ENCODE assay signal across 16 cellular contexts in the genomic region with DNA sequence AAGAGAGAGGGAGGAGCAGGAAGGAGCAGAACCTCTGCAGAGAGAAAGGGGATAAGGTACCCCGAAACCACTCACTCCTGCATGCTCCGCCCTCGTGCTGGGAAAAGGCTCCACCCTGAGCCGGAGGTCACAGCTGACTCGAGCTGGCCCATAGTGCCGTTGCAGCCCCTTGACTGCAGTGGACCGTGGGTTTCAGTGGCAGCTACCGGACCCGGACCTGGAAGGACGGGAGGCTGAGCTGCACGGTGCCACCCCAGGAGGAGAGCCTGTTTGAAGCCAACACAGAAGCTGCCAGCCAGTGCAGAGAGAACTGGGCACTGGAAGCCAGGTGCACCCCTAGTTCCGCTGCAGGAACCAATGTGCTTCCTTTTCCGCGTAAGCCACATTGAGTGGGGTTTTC.
A peak's percentile ranks its signal among the peaks of the same experiment; 100 is the strongest.
DNase-seq lines count a peak whose midpoint lies in the region; ATAC-seq, FAIRE-seq and TF ChIP-seq lines count a peak whose summit lies in the region.
"Had no signal": no experiment of that assay in that cellular context is flagged by ENCODE, and none has a peak within 500 bp of the region (broad histone marks: within the 10 kb centered on the region; RNA-seq: fewer than 3 reads in every experiment).

No MANE protein-coding gene starts in this region.

- in situ Hi-C loops in K562 (cut with MboI) = no loop called here

- POLR2A ChIA-PET in K562 (lab: Yijun Ruan, JAX) = interaction anchor here (0.7 to 1.2 kb wide), 2 partner anchors 23 to 27 kb away, joined by 3 to 4 read pairs; no protein-coding TSS in a partner anchor

- H2AFZ ChIP-seq in H9 (ENCODE audit: low read length) (no peak overlapping the region), K562 (ENCODE audit: low read depth, low read length) (no peak overlapping the region)

- H4K5ac ChIP-seq in H9 (ENCODE audit: insufficient read length, low read depth, low read length) = no peak overlapping the region

- no peak for DNase-seq in H9
- DNase-seq in K562 (ENCODE audit: extremely low read depth in 1 of 4, low spot score in 3 of 4) = no peak
- DNase-seq in spleen = peak; percentile 34
- DNase-seq in suprapubic skin (ENCODE audit: low spot score in 2 of 2) = no peak
- no peak for DNase-seq in DMS 273 treated with DMSO at 0.1 percent for 48 hours (lab: John Stamatoyannopoulos, UW)
- no peak for DNase-seq in GF-D8 (lab: John Stamatoyannopoulos, UW)
- DNase-seq: Caco-2; CD4-positive, alpha-beta T cell; DMS153; DMS79; GDM1; HCEC 1CT had no signal

- 0 out of 2 replicates have a peak overlapping the region, but pooled peaks have one; percentile 4 for H3K14ac ChIP-seq in H9 (ENCODE audit: insufficient read depth, low read length)

- H3K27ac Mint-ChIP-seq in H9 = no peak overlapping the region
- H3K27ac Mint-ChIP-seq: B cell; CD4-positive, alpha-beta T cell had no signal

- H3K9me3 Mint-ChIP-seq in H9 = no peaks in the 10 kb centered on the region; a peak in 1 of 5 replicates
- H3K9me3 Mint-ChIP-seq: CD4-positive, alpha-beta T cell had no signal

- intact Hi-C loops in K562 (cut with micrococcal nuclease) (no loop called here), spleen (cut with DNase I; ENCODE audit: low total_unique reads) (no loop called here)

- 0 out of 22 replicates have a peak, but pooled peaks cover 0 to 7% (median 0%) of the 10 kb centered on the region in 11 experiments for H4K20me1 ChIP-seq in BLaER1 treated with 17β-estradiol and CSF1 and Interleukin-3, amounts not matched to agents 10 nM and 100 nM
- H4K20me1 ChIP-seq in H9 (ENCODE audit: control insufficient read depth, insufficient read depth, insufficient read length) = no peaks in the 10 kb centered on the region
- H4K20me1 ChIP-seq in K562 (replicated peaks; ENCODE audit: control insufficient read depth, insufficient read depth, low read length) = peaks cover 7% of the 10 kb centered on the region

- TF ChIP-seq POLR2A in K562 (conservative IDR thresholded peaks at IDR 0.05) = no peak
- TF ChIP-seq POLR2A in spleen (IDR thresholded peaks at IDR 0.05) = no peak
- TF ChIP-seq POLR2A in suprapubic skin (IDR thresholded peaks at IDR 0.05) = no peak

- no peaks in the 10 kb centered on the region for H3K9me1 ChIP-seq in K562 (ENCODE audit: control insufficient read depth, insufficient read depth, low read length)

- H3K4ac ChIP-seq in H9 (ENCODE audit: low read depth, low read length) = no peak overlapping the region

- no peak overlapping the region for H2BK120ac ChIP-seq in H9 (ENCODE audit: low read depth, low read length, poor library complexity, severe bottlenecking)

- ATAC-seq in K562 = no peak

- no peaks in the 10 kb centered on the region for H3K23me2 ChIP-seq in H9 (ENCODE audit: insufficient read length, low read depth, low read length, poor library complexity, severe bottlenecking)

- no peak overlapping the region for H3K27ac ChIP-seq in BLaER1 treated with 17β-estradiol and CSF1 and Interleukin-3, amounts not matched to agents 10 nM and 100 nM
- H3K27ac ChIP-seq in H9 (ENCODE audit: insufficient read length, low read depth, low read length) = no peak overlapping the region
- no peak overlapping the region for H3K27ac ChIP-seq in K562 (ENCODE audit: extremely low read depth, low read depth, low read length)
- H3K27ac ChIP-seq in spleen = no peak overlapping the region
- no peak overlapping the region for H3K27ac ChIP-seq in suprapubic skin

- no peak for TF ChIP-seq CTCF in H9 (conservative IDR thresholded peaks at IDR 0.05)
- TF ChIP-seq CTCF in K562 (IDR thresholded peaks at IDR 0.05 in 2 of 3, conservative IDR thresholded peaks at IDR 0.05 in 1 of 3; ENCODE audit: insufficient read depth in 2 of 3, low read depth in 1 of 3, low read length in 3 of 3) = no peak
- no peak for TF ChIP-seq CTCF in spleen (IDR thresholded peaks at IDR 0.05 in 8 of 11, conservative IDR thresholded peaks at IDR 0.05 in 3 of 11)
- TF ChIP-seq CTCF in suprapubic skin (IDR thresholded peaks at IDR 0.05) = no peak

- no peak overlapping the region for H2BK15ac ChIP-seq in H9 (ENCODE audit: low read depth, low read length)

- no peak overlapping the region for H2BK20ac ChIP-seq in H9 (ENCODE audit: low read depth, low read length, poor library complexity, severe bottlenecking)

- H3K18ac ChIP-seq in H9 (ENCODE audit: insufficient read length, low read depth, low read length) = no peak overlapping the region

- no peak overlapping the region for H2AK5ac ChIP-seq in H9 (ENCODE audit: insufficient read length, low read length)

- no peaks in the 10 kb centered on the region for H3K79me1 ChIP-seq in H9 (ENCODE audit: insufficient read depth, low read depth, low read length, poor library complexity, severe bottlenecking)

- no peaks in the 10 kb centered on the region for H3K27me3 ChIP-seq in BLaER1 treated with 17β-estradiol and CSF1 and Interleukin-3, amounts not matched to agents 10 nM and 100 nM
- H3K27me3 ChIP-seq in H9 (ENCODE audit: insufficient read depth, low read length) (no peaks in the 10 kb centered on the region), K562 (ENCODE audit: control insufficient read depth in 2 of 2, insufficient read depth in 2 of 2, low read length in 2 of 2) (peaks cover 32 to 83% of the 10 kb centered on the region in 2 experiments), spleen (replicated peaks in 1 of 7) (peaks cover 0 to 63% (median 11%) of the 10 kb centered on the region in 7 donors), suprapubic skin (peaks cover 71% of the 10 kb centered on the region)

- no peak overlapping the region for H3K9ac ChIP-seq in BLaER1 treated with 17β-estradiol and CSF1 and Interleukin-3, amounts not matched to agents 10 nM and 100 nM
- no peak overlapping the region for H3K9ac ChIP-seq in H9 (ENCODE audit: extremely low read depth, insufficient read length, low read length)
- H3K9ac ChIP-seq in K562 (ENCODE audit: insufficient read depth in 1 of 2, low read depth in 2 of 2, low read length in 2 of 2) = peak overlapping the region in 1 of 2 experiments; percentile 26; a peak in 1 of 4 replicates

- H3K27me3 Mint-ChIP-seq in H9 (ENCODE audit: low read depth) = no peaks in the 10 kb centered on the region

- no CpG with 5 or more reads among the region's 14 CpGs for WGBS in H9 (ENCODE audit: extremely low coverage, insufficient read length, low lambda C conversion rate)
- WGBS in K562 (ENCODE audit: insufficient coverage, low coverage, missing lambda C conversion rate) = 6% methylated on average over 14 of the region's 14 CpGs
- WGBS in spleen, 5 donors = 32 to 50% (median 35%) methylated on average over 10 to 14 of the region's 14 CpGs
- 35% methylated on average over 7 of the region's 14 CpGs for WGBS in suprapubic skin

- H3K9me3 ChIP-seq in BLaER1 treated with 17β-estradiol and CSF1 and Interleukin-3, amounts not matched to agents 10 nM and 100 nM (replicated peaks in 1 of 11) = no peaks in the 10 kb centered on the region
- no peaks in the 10 kb centered on the region for H3K9me3 ChIP-seq in H9 (ENCODE audit: control insufficient read depth, low read depth, low read length)
- no peaks in the 10 kb centered on the region for H3K9me3 ChIP-seq in K562 (replicated peaks; ENCODE audit: control insufficient read depth, insufficient read depth, low read depth, low read length)
- H3K9me3 ChIP-seq in spleen = no peaks in the 10 kb centered on the region
- H3K9me3 ChIP-seq in suprapubic skin = no peaks in the 10 kb centered on the region
- H3K9me3 ChIP-seq: Caco-2 had no signal

- no TSS peak for BruUV-seq in K562 (replicated peaks; lab: Mats Ljungman, UMichigan)

- no peak for FAIRE-seq in K562 (lab: Jason Lieb, UNC)
- FAIRE-seq: D721Med, H1 had no signal

- TF ChIP-seq EP300 in K562 (IDR thresholded peaks at IDR 0.05; ENCODE audit: low read length) = no peak
- no peak for TF ChIP-seq EP300 in suprapubic skin (IDR thresholded peaks at IDR 0.05)

- H3T11ph ChIP-seq in H9 (ENCODE audit: low read length) = no peak overlapping the region

- no peak for TF ChIP-seq RAD21 in K562 (CRISPR knock-in tag; conservative IDR thresholded peaks at IDR 0.05 in 1 of 2, IDR thresholded peaks at IDR 0.05 in 1 of 2)

- H2BK5ac ChIP-seq in H9 (ENCODE audit: insufficient read length, low read length) = no peak overlapping the region

- H3K23ac ChIP-seq in H9 (ENCODE audit: insufficient read length, low read depth, low read length) = no peak overlapping the region

- H3K79me2 ChIP-seq in H9 (ENCODE audit: insufficient read depth, low read length) = no peaks in the 10 kb centered on the region
- H3K79me2 ChIP-seq in K562 (ENCODE audit: control insufficient read depth, insufficient read depth, low read length) = no peaks in the 10 kb centered on the region

- no peak overlapping the region for H3K56ac ChIP-seq in H9 (ENCODE audit: insufficient read length, low read depth, low read length)

- CTCF ChIA-PET in K562 (lab: Yijun Ruan, JAX; ENCODE audit: low intra/inter-chr PET ratio) = no interaction called here

- peaks cover 6 to 39% (median 19%) of the 10 kb centered on the region in 10 experiments; a peak in 16 of 20 replicates for H3K4me1 ChIP-seq in BLaER1 treated with 17β-estradiol and CSF1 and Interleukin-3, amounts not matched to agents 10 nM and 100 nM
- H3K4me1 ChIP-seq in H9 (ENCODE audit: insufficient read depth, low read length) = no peaks in the 10 kb centered on the region
- H3K4me1 ChIP-seq in K562 (replicated peaks in 1 of 2; ENCODE audit: control insufficient read depth in 2 of 2, insufficient read depth in 2 of 2, low read length in 2 of 2) = peaks cover 0 to 6% of the 10 kb centered on the region in 2 experiments; a peak in 1 of 5 replicates
- H3K4me1 ChIP-seq in spleen = no peaks in the 10 kb centered on the region
- H3K4me1 ChIP-seq in suprapubic skin = no peaks in the 10 kb centered on the region
- H3K4me1 ChIP-seq: Caco-2 had no signal

- H3K4me2 ChIP-seq in BLaER1 treated with 17β-estradiol and CSF1 and Interleukin-3, amounts not matched to agents 10 nM and 100 nM = peak overlapping the region; percentile 21 to 80 (median 59); a peak in 21 of 22 replicates
- no peak overlapping the region for H3K4me2 ChIP-seq in H9 (ENCODE audit: insufficient read depth, insufficient read length, low read length)
- H3K4me2 ChIP-seq in K562 (ENCODE audit: insufficient read depth, low read length) = no peak overlapping the region

- peaks cover 19 to 26% of the 10 kb centered on the region in 2 experiments for H3K4me1 Mint-ChIP-seq in H9
- H3K4me1 Mint-ChIP-seq: B cell had no signal

- H3K36me3 Mint-ChIP-seq in H9 (ENCODE audit: insufficient read depth in 1 of 3, low read depth in 3 of 3) = no peaks in the 10 kb centered on the region

- no peak overlapping the region for H2BK12ac ChIP-seq in H9 (ENCODE audit: insufficient read length, low read depth, low read length)

- no peak overlapping the region for H3K4me3 ChIP-seq in BLaER1 treated with 17β-estradiol and CSF1 and Interleukin-3, amounts not matched to agents 10 nM and 100 nM
- H3K4me3 ChIP-seq in K562 = no peak overlapping the region
- no peak overlapping the region for H3K4me3 ChIP-seq in spleen
- H3K4me3 ChIP-seq in suprapubic skin = no peak overlapping the region

- no peaks in the 10 kb centered on the region for H3K36me3 ChIP-seq in BLaER1 treated with 17β-estradiol and CSF1 and Interleukin-3, amounts not matched to agents 10 nM and 100 nM
- H3K36me3 ChIP-seq in K562 (ENCODE audit: control insufficient read depth, insufficient read depth, low read length) (no peaks in the 10 kb centered on the region), spleen (no peaks in the 10 kb centered on the region), suprapubic skin (no peaks in the 10 kb centered on the region)

- no peak overlapping the region for H4K8ac ChIP-seq in H9 (replicated peaks; ENCODE audit: insufficient read length, low read depth, low read length)

- H4K91ac ChIP-seq in H9 (ENCODE audit: insufficient read length, low read depth, low read length) = no peak overlapping the region

- H3K4me3 Mint-ChIP-seq in H9 = no peak overlapping the region
- H3K4me3 Mint-ChIP-seq: B cell; CD4-positive, alpha-beta T cell had no signal

Comparison
In these comparisons a context has a peak if more than half of its experiments do, and no peak if none do; other contexts are left out.
1. H3K4me2 ChIP-seq: peak in BLaER1 treated with 17β-estradiol and CSF1 and Interleukin-3, amounts not matched to agents 10 nM and 100 nM (11 of 11); none in H9 (single experiment) and K562 (single experiment).